ENCODE assay signal across 20 cellular contexts in genomic region chr5:14426521-14426920, GRCh38.
A peak's percentile ranks its signal among the peaks of the same experiment; 100 is the strongest.
DNase-seq lines count a peak whose midpoint lies in the region; ATAC-seq, FAIRE-seq and TF ChIP-seq lines count a peak whose summit lies in the region.
"Had no signal": no experiment of that assay in that cellular context is flagged by ENCODE, and none has a peak within 500 bp of the region (broad histone marks: within the 10 kb centered on the region; RNA-seq: fewer than 3 reads in every experiment).

No MANE protein-coding gene starts in this region.

- no peaks in the 10 kb centered on the region for H3K4me1 ChIP-seq in GM23338 (ENCODE audit: insufficient read depth)
- peaks cover 32% of the 10 kb centered on the region for H3K4me1 ChIP-seq in astrocyte (ENCODE audit: insufficient read depth, low read length)

- H2AFZ ChIP-seq in GM23338 = no peak overlapping the region
- H2AFZ ChIP-seq in astrocyte (ENCODE audit: low read depth, low read length) = no peak overlapping the region

- H3K79me2 ChIP-seq in GM23338 (replicated peaks; ENCODE audit: insufficient read depth) (no peaks in the 10 kb centered on the region), astrocyte (ENCODE audit: insufficient read depth, low read length) (peaks cover 98% of the 10 kb centered on the region)

- DNase-seq in GM23338 (ENCODE audit: low spot score) (no peak), astrocyte (ENCODE audit: low read depth) (no peak), glutamatergic neuron (no peak), osteocyte (ENCODE audit: extremely low spot score, unreplicated experiment) (no peak), cerebellar nuclear complex (lab: John Stamatoyannopoulos, UW) (no peak), NCI-H1417 treated with DMSO at 0.1 percent for 48 hours (lab: John Stamatoyannopoulos, UW) (no peak)
- DNase-seq: GOT3, HCEC 1CT, KBM-7, MV-4-11, NCI-H1105, NCI-H146, NCI-H1930, NCI-H2107, NCI-H446, NCI-H524 treated with DMSO at 0.1 percent for 48 hours, NCI-H774, SK-N-SH had no signal

- H3F3A ChIP-seq in GM23338 (replicated peaks; ENCODE audit: low read depth) = no peaks in the 10 kb centered on the region

- no peaks in the 10 kb centered on the region for H3K27me3 ChIP-seq in GM23338 (ENCODE audit: insufficient read depth)
- H3K27me3 ChIP-seq in astrocyte (ENCODE audit: insufficient read depth, low read length) = no peaks in the 10 kb centered on the region

- no peak overlapping the region for H3K9ac ChIP-seq in astrocyte (ENCODE audit: low read length)
- H3K9ac ChIP-seq: SK-N-SH had no signal

- no peaks in the 10 kb centered on the region for H3K9me3 ChIP-seq in astrocyte (ENCODE audit: insufficient read depth, low read depth, low read length)
- H3K9me3 ChIP-seq: SK-N-SH had no signal

- no peak overlapping the region for H3K4me3 Mint-ChIP-seq in GM23338
- H3K4me3 Mint-ChIP-seq in astrocyte (ENCODE audit: unreplicated experiment) = no peak overlapping the region
- no peak overlapping the region for H3K4me3 Mint-ChIP-seq in glutamatergic neuron (ENCODE audit: unreplicated experiment)
- H3K4me3 Mint-ChIP-seq in osteocyte (ENCODE audit: unreplicated experiment) = no peak overlapping the region

- H3K4me2 ChIP-seq in GM23338 = no peak overlapping the region
- no peak overlapping the region for H3K4me2 ChIP-seq in astrocyte (ENCODE audit: low read length)
- H3K4me2 ChIP-seq: SK-N-SH had no signal

- H3K27me3 Mint-ChIP-seq in GM23338 (ENCODE audit: insufficient read depth, low read depth, poor library complexity) (peaks cover 4% of the 10 kb centered on the region), astrocyte (ENCODE audit: low read depth, unreplicated experiment) (no peaks in the 10 kb centered on the region), glutamatergic neuron (ENCODE audit: unreplicated experiment) (peaks cover 6% of the 10 kb centered on the region), osteocyte (ENCODE audit: unreplicated experiment) (no peaks in the 10 kb centered on the region)

- H4K20me1 ChIP-seq in GM23338 (replicated peaks; ENCODE audit: insufficient read depth) = peaks cover 3% of the 10 kb centered on the region; the same call in 1 of the 2 replicates
- peaks cover 75% of the 10 kb centered on the region for H4K20me1 ChIP-seq in astrocyte (ENCODE audit: insufficient read depth, low read length)

- TF ChIP-seq CTCF in GM23338 (conservative IDR thresholded peaks at IDR 0.05; ENCODE audit: low read depth in 2 of 2) = no peak
- no peak for TF ChIP-seq CTCF in astrocyte (IDR thresholded peaks at IDR 0.05; ENCODE audit: insufficient read depth, low read depth, low read length)
- TF ChIP-seq CTCF in glutamatergic neuron (IDR thresholded peaks at IDR 0.05; ENCODE audit: partially characterized antibody, unreplicated experiment) = no peak
- no peak for TF ChIP-seq CTCF in osteocyte (IDR thresholded peaks at IDR 0.05)

- no peaks in the 10 kb centered on the region for H3K9me2 ChIP-seq in GM23338 (ENCODE audit: insufficient read depth)
- H3K9me2 ChIP-seq: SK-N-SH had no signal

- H3K4me1 Mint-ChIP-seq in GM23338 = peaks cover 33% of the 10 kb centered on the region
- H3K4me1 Mint-ChIP-seq in astrocyte (ENCODE audit: low read depth, unreplicated experiment) = peaks cover 51% of the 10 kb centered on the region
- H3K4me1 Mint-ChIP-seq in glutamatergic neuron (ENCODE audit: low read depth, unreplicated experiment) = peaks cover 43% of the 10 kb centered on the region
- peaks cover 76% of the 10 kb centered on the region for H3K4me1 Mint-ChIP-seq in osteocyte (ENCODE audit: unreplicated experiment)

- H3K27ac Mint-ChIP-seq in GM23338 (peak overlapping the region; percentile 19; the same call in 1 of the 2 replicates), astrocyte (ENCODE audit: unreplicated experiment) (peak overlapping the region; percentile 44), glutamatergic neuron (ENCODE audit: unreplicated experiment) (peak overlapping the region; percentile 44), osteocyte (ENCODE audit: unreplicated experiment) (peak overlapping the region; percentile 35)

- H3K9me3 Mint-ChIP-seq in GM23338 (no peaks in the 10 kb centered on the region; the same call in 2 of the 3 replicates), astrocyte (ENCODE audit: unreplicated experiment) (no peaks in the 10 kb centered on the region), glutamatergic neuron (ENCODE audit: unreplicated experiment) (peaks cover 3% of the 10 kb centered on the region), osteocyte (ENCODE audit: unreplicated experiment) (no peaks in the 10 kb centered on the region)

- no peak overlapping the region; the same call in 1 of the 2 replicates for H3K27ac ChIP-seq in GM23338 (ENCODE audit: low read depth)
- H3K27ac ChIP-seq in astrocyte (ENCODE audit: low read depth, low read length) = no peak overlapping the region

- no peaks in the 10 kb centered on the region for H3K36me3 ChIP-seq in GM23338 (ENCODE audit: insufficient read depth)
- H3K36me3 ChIP-seq in astrocyte (ENCODE audit: insufficient read depth, low read length) = peaks cover 61% of the 10 kb centered on the region

- H3K36me3 Mint-ChIP-seq in GM23338 (ENCODE audit: low read depth) (peaks cover 24% of the 10 kb centered on the region; the same call in 2 of the 3 replicates), astrocyte (ENCODE audit: low read depth, unreplicated experiment) (peaks cover 40% of the 10 kb centered on the region), glutamatergic neuron (ENCODE audit: unreplicated experiment) (peaks cover 3% of the 10 kb centered on the region), osteocyte (ENCODE audit: unreplicated experiment) (peaks cover 20% of the 10 kb centered on the region)

- H3K4me3 ChIP-seq in GM23338 (no peak overlapping the region), astrocyte (ENCODE audit: insufficient read depth, low read depth, low read length) (no peak overlapping the region)

- FAIRE-seq in astrocyte (lab: Jason Lieb, UNC) = no peak
- FAIRE-seq: HTR-8/SVneo had no signal

- peak; percentile 20; the same call in 2 of the 3 replicates for ATAC-seq in GM23338
- ATAC-seq in GM19467 (IDR thresholded peaks at IDR 0.05; ENCODE audit: unreplicated experiment) = no peak

TF ChIP-seq in GM23338, 12 proteins besides CTCF, POLR2A, EP300 and RAD21 (continues in another document):
- no peak for TF ChIP-seq ZNF331 (CRISPR knock-in tag; IDR thresholded peaks at IDR 0.05; ENCODE audit: low read depth)
- TF ChIP-seq, protein P1, sequence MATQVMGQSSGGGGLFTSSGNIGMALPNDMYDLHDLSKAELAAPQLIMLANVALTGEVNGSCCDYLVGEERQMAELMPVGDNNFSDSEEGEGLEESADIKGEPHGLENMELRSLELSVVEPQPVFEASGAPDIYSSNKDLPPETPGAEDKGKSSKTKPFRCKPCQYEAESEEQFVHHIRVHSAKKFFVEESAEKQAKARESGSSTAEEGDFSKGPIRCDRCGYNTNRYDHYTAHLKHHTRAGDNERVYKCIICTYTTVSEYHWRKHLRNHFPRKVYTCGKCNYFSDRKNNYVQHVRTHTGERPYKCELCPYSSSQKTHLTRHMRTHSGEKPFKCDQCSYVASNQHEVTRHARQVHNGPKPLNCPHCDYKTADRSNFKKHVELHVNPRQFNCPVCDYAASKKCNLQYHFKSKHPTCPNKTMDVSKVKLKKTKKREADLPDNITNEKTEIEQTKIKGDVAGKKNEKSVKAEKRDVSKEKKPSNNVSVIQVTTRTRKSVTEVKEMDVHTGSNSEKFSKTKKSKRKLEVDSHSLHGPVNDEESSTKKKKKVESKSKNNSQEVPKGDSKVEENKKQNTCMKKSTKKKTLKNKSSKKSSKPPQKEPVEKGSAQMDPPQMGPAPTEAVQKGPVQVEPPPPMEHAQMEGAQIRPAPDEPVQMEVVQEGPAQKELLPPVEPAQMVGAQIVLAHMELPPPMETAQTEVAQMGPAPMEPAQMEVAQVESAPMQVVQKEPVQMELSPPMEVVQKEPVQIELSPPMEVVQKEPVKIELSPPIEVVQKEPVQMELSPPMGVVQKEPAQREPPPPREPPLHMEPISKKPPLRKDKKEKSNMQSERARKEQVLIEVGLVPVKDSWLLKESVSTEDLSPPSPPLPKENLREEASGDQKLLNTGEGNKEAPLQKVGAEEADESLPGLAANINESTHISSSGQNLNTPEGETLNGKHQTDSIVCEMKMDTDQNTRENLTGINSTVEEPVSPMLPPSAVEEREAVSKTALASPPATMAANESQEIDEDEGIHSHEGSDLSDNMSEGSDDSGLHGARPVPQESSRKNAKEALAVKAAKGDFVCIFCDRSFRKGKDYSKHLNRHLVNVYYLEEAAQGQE (IDR thresholded peaks at IDR 0.05; ENCODE audit: unreplicated experiment) = no peak
- TF ChIP-seq CREB1 (CRISPR knock-in tag; IDR thresholded peaks at IDR 0.05; ENCODE audit: low read depth) = no peak
- no peak for TF ChIP-seq EZH2 (IDR thresholded peaks at IDR 0.05; ENCODE audit: low read depth, unreplicated experiment)
- no peak for TF ChIP-seq NANOG (IDR thresholded peaks at IDR 0.05; ENCODE audit: borderline replicate concordance)
- no peak for TF ChIP-seq EZH2phosphoT487 (IDR thresholded peaks at IDR 0.05; ENCODE audit: unreplicated experiment)
- no peak for TF ChIP-seq STAT1 (IDR thresholded peaks at IDR 0.05; ENCODE audit: unreplicated experiment)
- TF ChIP-seq ETS1 (IDR thresholded peaks at IDR 0.05) = no peak
- no peak for TF ChIP-seq ZNF114 (CRISPR knock-in tag; IDR thresholded peaks at IDR 0.05)
- no peak for TF ChIP-seq POLR2AphosphoS5 (IDR thresholded peaks at IDR 0.05; ENCODE audit: low read depth)
- TF ChIP-seq JUNB (IDR thresholded peaks at IDR 0.05; ENCODE audit: unreplicated experiment) = no peak
